In the genomic region with DNA sequence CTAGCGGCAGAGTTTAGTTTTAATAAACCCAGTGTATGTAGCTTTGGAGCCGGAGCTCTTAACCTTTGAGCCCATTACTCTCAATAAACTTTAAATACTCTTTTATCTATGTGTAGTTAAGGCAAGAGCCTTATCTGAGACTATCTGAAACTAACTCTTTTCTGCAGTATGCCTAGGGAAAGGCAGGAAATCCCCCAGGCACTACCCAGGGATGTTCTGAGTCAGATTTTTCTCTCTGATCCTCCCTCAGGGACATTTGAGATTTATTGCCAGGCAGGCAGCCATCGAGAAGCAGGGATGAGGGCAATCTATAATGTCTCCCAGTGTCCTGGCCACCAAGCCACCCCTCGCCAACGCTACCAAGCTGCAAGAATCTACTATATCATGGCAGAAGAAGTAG, we compare ENCODE assay signal across 1 cellular context.
TF ChIP-seq lines count a peak whose summit lies in the region.

No MANE protein-coding gene starts in this region.

TF ChIP-seq in GM12878, 131 proteins besides CTCF, POLR2A, EP300 and RAD21 (continued from another document):
- TF ChIP-seq, protein P1, sequence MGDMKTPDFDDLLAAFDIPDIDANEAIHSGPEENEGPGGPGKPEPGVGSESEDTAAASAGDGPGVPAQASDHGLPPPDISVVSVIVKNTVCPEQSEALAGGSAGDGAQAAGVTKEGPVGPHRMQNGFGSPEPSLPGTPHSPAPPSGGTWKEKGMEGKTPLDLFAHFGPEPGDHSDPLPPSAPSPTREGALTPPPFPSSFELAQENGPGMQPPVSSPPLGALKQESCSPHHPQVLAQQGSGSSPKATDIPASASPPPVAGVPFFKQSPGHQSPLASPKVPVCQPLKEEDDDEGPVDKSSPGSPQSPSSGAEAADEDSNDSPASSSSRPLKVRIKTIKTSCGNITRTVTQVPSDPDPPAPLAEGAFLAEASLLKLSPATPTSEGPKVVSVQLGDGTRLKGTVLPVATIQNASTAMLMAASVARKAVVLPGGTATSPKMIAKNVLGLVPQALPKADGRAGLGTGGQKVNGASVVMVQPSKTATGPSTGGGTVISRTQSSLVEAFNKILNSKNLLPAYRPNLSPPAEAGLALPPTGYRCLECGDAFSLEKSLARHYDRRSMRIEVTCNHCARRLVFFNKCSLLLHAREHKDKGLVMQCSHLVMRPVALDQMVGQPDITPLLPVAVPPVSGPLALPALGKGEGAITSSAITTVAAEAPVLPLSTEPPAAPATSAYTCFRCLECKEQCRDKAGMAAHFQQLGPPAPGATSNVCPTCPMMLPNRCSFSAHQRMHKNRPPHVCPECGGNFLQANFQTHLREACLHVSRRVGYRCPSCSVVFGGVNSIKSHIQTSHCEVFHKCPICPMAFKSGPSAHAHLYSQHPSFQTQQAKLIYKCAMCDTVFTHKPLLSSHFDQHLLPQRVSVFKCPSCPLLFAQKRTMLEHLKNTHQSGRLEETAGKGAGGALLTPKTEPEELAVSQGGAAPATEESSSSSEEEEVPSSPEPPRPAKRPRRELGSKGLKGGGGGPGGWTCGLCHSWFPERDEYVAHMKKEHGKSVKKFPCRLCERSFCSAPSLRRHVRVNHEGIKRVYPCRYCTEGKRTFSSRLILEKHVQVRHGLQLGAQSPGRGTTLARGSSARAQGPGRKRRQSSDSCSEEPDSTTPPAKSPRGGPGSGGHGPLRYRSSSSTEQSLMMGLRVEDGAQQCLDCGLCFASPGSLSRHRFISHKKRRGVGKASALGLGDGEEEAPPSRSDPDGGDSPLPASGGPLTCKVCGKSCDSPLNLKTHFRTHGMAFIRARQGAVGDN (IDR thresholded peaks at IDR 0.05): no peak
- TF ChIP-seq, protein P2, sequence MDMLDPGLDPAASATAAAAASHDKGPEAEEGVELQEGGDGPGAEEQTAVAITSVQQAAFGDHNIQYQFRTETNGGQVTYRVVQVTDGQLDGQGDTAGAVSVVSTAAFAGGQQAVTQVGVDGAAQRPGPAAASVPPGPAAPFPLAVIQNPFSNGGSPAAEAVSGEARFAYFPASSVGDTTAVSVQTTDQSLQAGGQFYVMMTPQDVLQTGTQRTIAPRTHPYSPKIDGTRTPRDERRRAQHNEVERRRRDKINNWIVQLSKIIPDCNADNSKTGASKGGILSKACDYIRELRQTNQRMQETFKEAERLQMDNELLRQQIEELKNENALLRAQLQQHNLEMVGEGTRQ (IDR thresholded peaks at IDR 0.05; ENCODE audit: borderline replicate concordance, low read depth, low read length): no peak
- no peak for TF ChIP-seq SIX5 (IDR thresholded peaks at IDR 0.05; ENCODE audit: low read depth, low read length, severe bottlenecking)
- TF ChIP-seq KDM1A (IDR thresholded peaks at IDR 0.05; ENCODE audit: borderline replicate concordance): no peak
- TF ChIP-seq, protein P3, sequence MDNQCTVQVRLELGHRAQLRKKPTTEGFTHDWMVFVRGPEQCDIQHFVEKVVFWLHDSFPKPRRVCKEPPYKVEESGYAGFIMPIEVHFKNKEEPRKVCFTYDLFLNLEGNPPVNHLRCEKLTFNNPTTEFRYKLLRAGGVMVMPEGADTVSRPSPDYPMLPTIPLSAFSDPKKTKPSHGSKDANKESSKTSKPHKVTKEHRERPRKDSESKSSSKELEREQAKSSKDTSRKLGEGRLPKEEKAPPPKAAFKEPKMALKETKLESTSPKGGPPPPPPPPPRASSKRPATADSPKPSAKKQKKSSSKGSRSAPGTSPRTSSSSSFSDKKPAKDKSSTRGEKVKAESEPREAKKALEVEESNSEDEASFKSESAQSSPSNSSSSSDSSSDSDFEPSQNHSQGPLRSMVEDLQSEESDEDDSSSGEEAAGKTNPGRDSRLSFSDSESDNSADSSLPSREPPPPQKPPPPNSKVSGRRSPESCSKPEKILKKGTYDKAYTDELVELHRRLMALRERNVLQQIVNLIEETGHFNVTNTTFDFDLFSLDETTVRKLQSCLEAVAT (IDR thresholded peaks at IDR 0.05): no peak
- no peak for TF ChIP-seq PAX5 (IDR thresholded peaks at IDR 0.05; ENCODE audit: borderline replicate concordance, low read depth, low read length)
- no peak for TF ChIP-seq BHLHE40 (IDR thresholded peaks at IDR 0.05; ENCODE audit: borderline replicate concordance in 1 of 2, low read depth in 2 of 2, low read length in 1 of 2)
- no peak for TF ChIP-seq DPF2 (IDR thresholded peaks at IDR 0.05)
- no peak for TF ChIP-seq MYB (IDR thresholded peaks at IDR 0.05; ENCODE audit: borderline replicate concordance, low read depth, low read length)
- TF ChIP-seq, protein P4, sequence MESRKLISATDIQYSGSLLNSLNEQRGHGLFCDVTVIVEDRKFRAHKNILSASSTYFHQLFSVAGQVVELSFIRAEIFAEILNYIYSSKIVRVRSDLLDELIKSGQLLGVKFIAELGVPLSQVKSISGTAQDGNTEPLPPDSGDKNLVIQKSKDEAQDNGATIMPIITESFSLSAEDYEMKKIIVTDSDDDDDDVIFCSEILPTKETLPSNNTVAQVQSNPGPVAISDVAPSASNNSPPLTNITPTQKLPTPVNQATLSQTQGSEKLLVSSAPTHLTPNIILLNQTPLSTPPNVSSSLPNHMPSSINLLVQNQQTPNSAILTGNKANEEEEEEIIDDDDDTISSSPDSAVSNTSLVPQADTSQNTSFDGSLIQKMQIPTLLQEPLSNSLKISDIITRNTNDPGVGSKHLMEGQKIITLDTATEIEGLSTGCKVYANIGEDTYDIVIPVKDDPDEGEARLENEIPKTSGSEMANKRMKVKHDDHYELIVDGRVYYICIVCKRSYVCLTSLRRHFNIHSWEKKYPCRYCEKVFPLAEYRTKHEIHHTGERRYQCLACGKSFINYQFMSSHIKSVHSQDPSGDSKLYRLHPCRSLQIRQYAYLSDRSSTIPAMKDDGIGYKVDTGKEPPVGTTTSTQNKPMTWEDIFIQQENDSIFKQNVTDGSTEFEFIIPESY (IDR thresholded peaks at IDR 0.05): no peak
- no peak for TF ChIP-seq ZNF24 (IDR thresholded peaks at IDR 0.05)
- no peak; the same call in 1 of the 2 replicates for TF ChIP-seq IKZF1 (conservative IDR thresholded peaks at IDR 0.05)
- TF ChIP-seq PML (IDR thresholded peaks at IDR 0.05; ENCODE audit: low read length): no peak
- TF ChIP-seq KAT2A (conservative IDR thresholded peaks at IDR 0.05; ENCODE audit: control insufficient read depth, low read depth, low read length): no peak
- TF ChIP-seq, protein P5, sequence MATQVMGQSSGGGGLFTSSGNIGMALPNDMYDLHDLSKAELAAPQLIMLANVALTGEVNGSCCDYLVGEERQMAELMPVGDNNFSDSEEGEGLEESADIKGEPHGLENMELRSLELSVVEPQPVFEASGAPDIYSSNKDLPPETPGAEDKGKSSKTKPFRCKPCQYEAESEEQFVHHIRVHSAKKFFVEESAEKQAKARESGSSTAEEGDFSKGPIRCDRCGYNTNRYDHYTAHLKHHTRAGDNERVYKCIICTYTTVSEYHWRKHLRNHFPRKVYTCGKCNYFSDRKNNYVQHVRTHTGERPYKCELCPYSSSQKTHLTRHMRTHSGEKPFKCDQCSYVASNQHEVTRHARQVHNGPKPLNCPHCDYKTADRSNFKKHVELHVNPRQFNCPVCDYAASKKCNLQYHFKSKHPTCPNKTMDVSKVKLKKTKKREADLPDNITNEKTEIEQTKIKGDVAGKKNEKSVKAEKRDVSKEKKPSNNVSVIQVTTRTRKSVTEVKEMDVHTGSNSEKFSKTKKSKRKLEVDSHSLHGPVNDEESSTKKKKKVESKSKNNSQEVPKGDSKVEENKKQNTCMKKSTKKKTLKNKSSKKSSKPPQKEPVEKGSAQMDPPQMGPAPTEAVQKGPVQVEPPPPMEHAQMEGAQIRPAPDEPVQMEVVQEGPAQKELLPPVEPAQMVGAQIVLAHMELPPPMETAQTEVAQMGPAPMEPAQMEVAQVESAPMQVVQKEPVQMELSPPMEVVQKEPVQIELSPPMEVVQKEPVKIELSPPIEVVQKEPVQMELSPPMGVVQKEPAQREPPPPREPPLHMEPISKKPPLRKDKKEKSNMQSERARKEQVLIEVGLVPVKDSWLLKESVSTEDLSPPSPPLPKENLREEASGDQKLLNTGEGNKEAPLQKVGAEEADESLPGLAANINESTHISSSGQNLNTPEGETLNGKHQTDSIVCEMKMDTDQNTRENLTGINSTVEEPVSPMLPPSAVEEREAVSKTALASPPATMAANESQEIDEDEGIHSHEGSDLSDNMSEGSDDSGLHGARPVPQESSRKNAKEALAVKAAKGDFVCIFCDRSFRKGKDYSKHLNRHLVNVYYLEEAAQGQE (IDR thresholded peaks at IDR 0.05; ENCODE audit: low read depth, low read length): no peak
